In genomic region chr2:4391013-4391412, GRCh38 we compare ENCODE assay signal across 30 cellular contexts.
"Had no signal": no experiment of that assay in that cellular context is flagged by ENCODE, and none has a peak within 500 bp of the region (broad histone marks: within the 10 kb centered on the region; RNA-seq: fewer than 3 reads in every experiment).

No MANE protein-coding gene starts in this region.

- H3K27me3 ChIP-seq: dorsolateral prefrontal cortex, gastrocnemius medialis, right atrium auricular region, suprapubic skin, transverse colon, upper lobe of right lung, uterus had no signal

- H3K27me3 Mint-ChIP-seq: memory B cell; naive B cell; natural killer cell treated with Interleukin-12 subunit alpha and Interleukin-12 subunit beta and Interleukin-15 and Interleukin-18, amount 100 ng/mL, for 72 hours; stimulated activated naive CD8-positive, alpha-beta T cell treated with anti-CD3 and anti-CD28 coated beads, Interleukin-15, amount 100 ng/mL, for 72 hours had no signal

- H3K27ac ChIP-seq: dorsolateral prefrontal cortex, epithelial cell of prostate, gastrocnemius medialis, prostate gland, right atrium auricular region, suprapubic skin, transverse colon, upper lobe of right lung, uterus had no signal

- H3K9me3 ChIP-seq: gastrocnemius medialis, prostate gland, upper lobe of right lung, uterus had no signal

- H3K36me3 ChIP-seq: gastrocnemius medialis, prostate gland, right atrium auricular region, suprapubic skin, transverse colon, upper lobe of right lung, uterus had no signal

- H3K4me3 Mint-ChIP-seq: endodermal cell; memory B cell; mesothelial cell of epicardium; naive B cell; natural killer cell treated with Interleukin-12 subunit alpha and Interleukin-12 subunit beta and Interleukin-15 and Interleukin-18, amount 100 ng/mL, for 72 hours; neural crest cell; stimulated activated naive CD8-positive, alpha-beta T cell treated with anti-CD3 and anti-CD28 coated beads, Interleukin-15, amount 100 ng/mL, for 72 hours had no signal

- H3K36me3 Mint-ChIP-seq: memory B cell; mesothelial cell of epicardium; natural killer cell treated with Interleukin-12 subunit alpha and Interleukin-12 subunit beta and Interleukin-15 and Interleukin-18, amount 100 ng/mL, for 72 hours had no signal

- ATAC-seq: esophagus mucosa; gastrocnemius medialis; left ventricle myocardium superior; mucosa of descending colon; natural killer cell treated with Interleukin-12 subunit alpha and Interleukin-12 subunit beta and Interleukin-15 and Interleukin-18, amount 100 ng/mL, for 72 hours; sciatic nerve; stimulated activated naive CD8-positive, alpha-beta T cell treated with anti-CD3 and anti-CD28 coated beads, Interleukin-15, amount 100 ng/mL, for 72 hours; upper lobe of right lung had no signal

- DNase-seq: dorsolateral prefrontal cortex; effector CD4-positive, alpha-beta T cell; endodermal cell; foreskin fibroblast; gastrocnemius medialis; head of caudate nucleus; left ventricle myocardium superior; mucosa of descending colon; naive B cell; stimulated activated CD4-positive, alpha-beta T cell treated with anti-CD3 and anti-CD28 coated beads, Interleukin-12 subunit alpha, Interleukin-12 subunit beta, amount 100 ng/mL, for 4 hours; stimulated activated CD4-positive, alpha-beta T cell treated with anti-CD3 and anti-CD28 coated beads, Interleukin-1b, Interleukin-23, amount 100 ng/mL, for 48 hours; stimulated activated CD4-positive, alpha-beta T cell treated with anti-CD3 and anti-CD28 coated beads, Interleukin-4, amount 100 ng/mL, for 1 hour; stimulated activated CD8-positive, alpha-beta memory T cell treated with anti-CD3 and anti-CD28 coated beads, Interleukin-4, amount 100 ng/mL, for 48 hours; stimulated activated naive CD4-positive, alpha-beta T cell; stimulated activated naive CD8-positive, alpha-beta T cell treated with anti-CD3 and anti-CD28 coated beads, Interleukin-15, amount 100 ng/mL, for 72 hours; transverse colon; upper lobe of right lung; uterus had no signal

- H3K4me3 ChIP-seq: dorsolateral prefrontal cortex, gastrocnemius medialis, lung, mucosa of descending colon, prostate gland, right atrium auricular region, smooth muscle cell, suprapubic skin, transverse colon, upper lobe of right lung, uterus had no signal

- H3K4me1 ChIP-seq: gastrocnemius medialis, prostate gland, right atrium auricular region, suprapubic skin, transverse colon, upper lobe of right lung, uterus had no signal

- H3K4me1 Mint-ChIP-seq: memory B cell; mesothelial cell of epicardium; naive B cell; neural crest cell; stimulated activated naive CD8-positive, alpha-beta T cell treated with anti-CD3 and anti-CD28 coated beads, Interleukin-15, amount 100 ng/mL, for 72 hours had no signal

- H3K27ac Mint-ChIP-seq: endodermal cell; memory B cell; mesothelial cell of epicardium; naive B cell; natural killer cell treated with Interleukin-12 subunit alpha and Interleukin-12 subunit beta and Interleukin-15 and Interleukin-18, amount 100 ng/mL, for 72 hours; stimulated activated naive CD8-positive, alpha-beta T cell treated with anti-CD3 and anti-CD28 coated beads, Interleukin-15, amount 100 ng/mL, for 72 hours had no signal
